1 cellular context compared by ENCODE assay signal in the genomic region with DNA sequence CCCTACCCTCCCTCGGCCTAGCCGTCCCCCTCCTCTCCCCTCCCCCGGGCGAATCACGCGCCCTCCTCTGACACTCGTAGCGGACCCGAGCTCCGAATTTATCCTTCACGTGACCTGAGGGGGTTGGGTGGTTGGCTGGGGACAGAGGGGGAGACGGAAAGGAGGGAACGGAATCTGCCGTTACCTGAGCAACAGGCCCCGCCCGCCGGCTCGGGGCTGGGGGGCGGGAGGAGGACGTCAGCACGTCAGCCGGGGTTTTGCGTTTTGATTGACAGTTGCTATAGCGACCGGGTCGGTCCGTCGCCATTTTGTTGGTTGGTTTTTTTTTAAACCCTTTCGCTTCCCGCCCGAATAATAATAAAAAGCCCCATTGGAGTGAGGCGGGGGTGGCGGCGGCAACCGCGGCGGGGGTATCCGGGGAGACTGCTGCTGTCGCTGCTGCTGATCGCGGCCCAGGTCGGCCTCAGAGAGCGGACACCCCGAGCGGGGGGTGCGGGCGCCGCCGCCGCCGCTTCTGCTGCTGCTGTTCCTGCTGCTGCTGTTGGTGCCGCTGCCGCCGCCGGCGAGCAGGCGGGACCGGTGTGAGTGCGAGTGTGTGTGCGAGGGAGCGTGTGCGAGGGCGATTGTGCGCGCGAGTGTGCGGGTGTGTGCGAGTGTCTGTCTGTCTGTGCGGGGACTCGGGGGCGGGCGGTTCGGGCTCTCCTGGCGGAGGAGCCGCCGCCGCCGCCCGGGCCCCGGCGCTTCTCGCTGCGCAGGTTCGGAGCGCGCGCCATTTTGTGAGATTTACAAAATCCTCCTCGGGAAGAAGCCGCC.
TF ChIP-seq lines count a peak whose summit lies in the region.

A gene (plus strand): TSS at position 286 of the 813 bp plus-strand sequence. CDS start 53,602 bp downstream, outside the sequence.

TF ChIP-seq in K562, 482 proteins besides CTCF, POLR2A, EP300 and RAD21 (continued from another document and continues in another):
- no peak for TF ChIP-seq ZNF57 (CRISPR knock-in tag; IDR thresholded peaks at IDR 0.05)
- TF ChIP-seq TOE1 (IDR thresholded peaks at IDR 0.05; ENCODE audit: borderline replicate concordance), result peak; percentile 97
- TF ChIP-seq TOE1 (CRISPR knock-in tag; IDR thresholded peaks at IDR 0.05; ENCODE audit: borderline replicate concordance, low read depth), result peak; percentile 88; the same call in 1 of the 2 replicates
- TF ChIP-seq ZC3H11A (IDR thresholded peaks at IDR 0.05; ENCODE audit: low read depth, low read length), result no peak
- TF ChIP-seq RHOXF2B (CRISPR knock-in tag; conservative IDR thresholded peaks at IDR 0.05), result no peak
- TF ChIP-seq, protein P1, sequence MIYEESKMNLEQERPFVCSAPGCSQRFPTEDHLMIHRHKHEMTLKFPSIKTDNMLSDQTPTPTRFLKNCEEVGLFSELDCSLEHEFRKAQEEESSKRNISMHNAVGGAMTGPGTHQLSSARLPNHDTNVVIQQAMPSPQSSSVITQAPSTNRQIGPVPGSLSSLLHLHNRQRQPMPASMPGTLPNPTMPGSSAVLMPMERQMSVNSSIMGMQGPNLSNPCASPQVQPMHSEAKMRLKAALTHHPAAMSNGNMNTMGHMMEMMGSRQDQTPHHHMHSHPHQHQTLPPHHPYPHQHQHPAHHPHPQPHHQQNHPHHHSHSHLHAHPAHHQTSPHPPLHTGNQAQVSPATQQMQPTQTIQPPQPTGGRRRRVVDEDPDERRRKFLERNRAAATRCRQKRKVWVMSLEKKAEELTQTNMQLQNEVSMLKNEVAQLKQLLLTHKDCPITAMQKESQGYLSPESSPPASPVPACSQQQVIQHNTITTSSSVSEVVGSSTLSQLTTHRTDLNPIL (CRISPR knock-in tag; IDR thresholded peaks at IDR 0.05), result no peak
- no peak for TF ChIP-seq PTBP1 (IDR thresholded peaks at IDR 0.05; ENCODE audit: low read depth, low read length)
- TF ChIP-seq, protein P2, sequence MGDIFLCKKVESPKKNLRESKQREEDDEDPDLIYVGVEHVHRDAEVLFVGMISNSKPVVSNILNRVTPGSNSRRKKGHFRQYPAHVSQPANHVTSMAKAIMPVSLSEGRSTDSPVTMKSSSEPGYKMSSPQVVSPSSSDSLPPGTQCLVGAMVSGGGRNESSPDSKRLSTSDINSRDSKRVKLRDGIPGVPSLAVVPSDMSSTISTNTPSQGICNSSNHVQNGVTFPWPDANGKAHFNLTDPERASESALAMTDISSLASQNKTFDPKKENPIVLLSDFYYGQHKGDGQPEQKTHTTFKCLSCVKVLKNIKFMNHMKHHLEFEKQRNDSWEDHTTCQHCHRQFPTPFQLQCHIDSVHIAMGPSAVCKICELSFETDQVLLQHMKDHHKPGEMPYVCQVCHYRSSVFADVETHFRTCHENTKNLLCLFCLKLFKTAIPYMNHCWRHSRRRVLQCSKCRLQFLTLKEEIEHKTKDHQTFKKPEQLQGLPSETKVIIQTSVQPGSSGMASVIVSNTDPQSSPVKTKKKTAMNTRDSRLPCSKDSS (IDR thresholded peaks at IDR 0.05; ENCODE audit: low read depth, partially characterized antibody), result no peak
- TF ChIP-seq, protein P3, sequence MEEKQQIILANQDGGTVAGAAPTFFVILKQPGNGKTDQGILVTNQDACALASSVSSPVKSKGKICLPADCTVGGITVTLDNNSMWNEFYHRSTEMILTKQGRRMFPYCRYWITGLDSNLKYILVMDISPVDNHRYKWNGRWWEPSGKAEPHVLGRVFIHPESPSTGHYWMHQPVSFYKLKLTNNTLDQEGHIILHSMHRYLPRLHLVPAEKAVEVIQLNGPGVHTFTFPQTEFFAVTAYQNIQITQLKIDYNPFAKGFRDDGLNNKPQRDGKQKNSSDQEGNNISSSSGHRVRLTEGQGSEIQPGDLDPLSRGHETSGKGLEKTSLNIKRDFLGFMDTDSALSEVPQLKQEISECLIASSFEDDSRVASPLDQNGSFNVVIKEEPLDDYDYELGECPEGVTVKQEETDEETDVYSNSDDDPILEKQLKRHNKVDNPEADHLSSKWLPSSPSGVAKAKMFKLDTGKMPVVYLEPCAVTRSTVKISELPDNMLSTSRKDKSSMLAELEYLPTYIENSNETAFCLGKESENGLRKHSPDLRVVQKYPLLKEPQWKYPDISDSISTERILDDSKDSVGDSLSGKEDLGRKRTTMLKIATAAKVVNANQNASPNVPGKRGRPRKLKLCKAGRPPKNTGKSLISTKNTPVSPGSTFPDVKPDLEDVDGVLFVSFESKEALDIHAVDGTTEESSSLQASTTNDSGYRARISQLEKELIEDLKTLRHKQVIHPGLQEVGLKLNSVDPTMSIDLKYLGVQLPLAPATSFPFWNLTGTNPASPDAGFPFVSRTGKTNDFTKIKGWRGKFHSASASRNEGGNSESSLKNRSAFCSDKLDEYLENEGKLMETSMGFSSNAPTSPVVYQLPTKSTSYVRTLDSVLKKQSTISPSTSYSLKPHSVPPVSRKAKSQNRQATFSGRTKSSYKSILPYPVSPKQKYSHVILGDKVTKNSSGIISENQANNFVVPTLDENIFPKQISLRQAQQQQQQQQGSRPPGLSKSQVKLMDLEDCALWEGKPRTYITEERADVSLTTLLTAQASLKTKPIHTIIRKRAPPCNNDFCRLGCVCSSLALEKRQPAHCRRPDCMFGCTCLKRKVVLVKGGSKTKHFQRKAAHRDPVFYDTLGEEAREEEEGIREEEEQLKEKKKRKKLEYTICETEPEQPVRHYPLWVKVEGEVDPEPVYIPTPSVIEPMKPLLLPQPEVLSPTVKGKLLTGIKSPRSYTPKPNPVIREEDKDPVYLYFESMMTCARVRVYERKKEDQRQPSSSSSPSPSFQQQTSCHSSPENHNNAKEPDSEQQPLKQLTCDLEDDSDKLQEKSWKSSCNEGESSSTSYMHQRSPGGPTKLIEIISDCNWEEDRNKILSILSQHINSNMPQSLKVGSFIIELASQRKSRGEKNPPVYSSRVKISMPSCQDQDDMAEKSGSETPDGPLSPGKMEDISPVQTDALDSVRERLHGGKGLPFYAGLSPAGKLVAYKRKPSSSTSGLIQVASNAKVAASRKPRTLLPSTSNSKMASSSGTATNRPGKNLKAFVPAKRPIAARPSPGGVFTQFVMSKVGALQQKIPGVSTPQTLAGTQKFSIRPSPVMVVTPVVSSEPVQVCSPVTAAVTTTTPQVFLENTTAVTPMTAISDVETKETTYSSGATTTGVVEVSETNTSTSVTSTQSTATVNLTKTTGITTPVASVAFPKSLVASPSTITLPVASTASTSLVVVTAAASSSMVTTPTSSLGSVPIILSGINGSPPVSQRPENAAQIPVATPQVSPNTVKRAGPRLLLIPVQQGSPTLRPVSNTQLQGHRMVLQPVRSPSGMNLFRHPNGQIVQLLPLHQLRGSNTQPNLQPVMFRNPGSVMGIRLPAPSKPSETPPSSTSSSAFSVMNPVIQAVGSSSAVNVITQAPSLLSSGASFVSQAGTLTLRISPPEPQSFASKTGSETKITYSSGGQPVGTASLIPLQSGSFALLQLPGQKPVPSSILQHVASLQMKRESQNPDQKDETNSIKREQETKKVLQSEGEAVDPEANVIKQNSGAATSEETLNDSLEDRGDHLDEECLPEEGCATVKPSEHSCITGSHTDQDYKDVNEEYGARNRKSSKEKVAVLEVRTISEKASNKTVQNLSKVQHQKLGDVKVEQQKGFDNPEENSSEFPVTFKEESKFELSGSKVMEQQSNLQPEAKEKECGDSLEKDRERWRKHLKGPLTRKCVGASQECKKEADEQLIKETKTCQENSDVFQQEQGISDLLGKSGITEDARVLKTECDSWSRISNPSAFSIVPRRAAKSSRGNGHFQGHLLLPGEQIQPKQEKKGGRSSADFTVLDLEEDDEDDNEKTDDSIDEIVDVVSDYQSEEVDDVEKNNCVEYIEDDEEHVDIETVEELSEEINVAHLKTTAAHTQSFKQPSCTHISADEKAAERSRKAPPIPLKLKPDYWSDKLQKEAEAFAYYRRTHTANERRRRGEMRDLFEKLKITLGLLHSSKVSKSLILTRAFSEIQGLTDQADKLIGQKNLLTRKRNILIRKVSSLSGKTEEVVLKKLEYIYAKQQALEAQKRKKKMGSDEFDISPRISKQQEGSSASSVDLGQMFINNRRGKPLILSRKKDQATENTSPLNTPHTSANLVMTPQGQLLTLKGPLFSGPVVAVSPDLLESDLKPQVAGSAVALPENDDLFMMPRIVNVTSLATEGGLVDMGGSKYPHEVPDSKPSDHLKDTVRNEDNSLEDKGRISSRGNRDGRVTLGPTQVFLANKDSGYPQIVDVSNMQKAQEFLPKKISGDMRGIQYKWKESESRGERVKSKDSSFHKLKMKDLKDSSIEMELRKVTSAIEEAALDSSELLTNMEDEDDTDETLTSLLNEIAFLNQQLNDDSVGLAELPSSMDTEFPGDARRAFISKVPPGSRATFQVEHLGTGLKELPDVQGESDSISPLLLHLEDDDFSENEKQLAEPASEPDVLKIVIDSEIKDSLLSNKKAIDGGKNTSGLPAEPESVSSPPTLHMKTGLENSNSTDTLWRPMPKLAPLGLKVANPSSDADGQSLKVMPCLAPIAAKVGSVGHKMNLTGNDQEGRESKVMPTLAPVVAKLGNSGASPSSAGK (IDR thresholded peaks at IDR 0.05), result no peak
- TF ChIP-seq PURB (CRISPR knock-in tag; IDR thresholded peaks at IDR 0.05; ENCODE audit: low read depth), result no peak
- TF ChIP-seq, protein P4, sequence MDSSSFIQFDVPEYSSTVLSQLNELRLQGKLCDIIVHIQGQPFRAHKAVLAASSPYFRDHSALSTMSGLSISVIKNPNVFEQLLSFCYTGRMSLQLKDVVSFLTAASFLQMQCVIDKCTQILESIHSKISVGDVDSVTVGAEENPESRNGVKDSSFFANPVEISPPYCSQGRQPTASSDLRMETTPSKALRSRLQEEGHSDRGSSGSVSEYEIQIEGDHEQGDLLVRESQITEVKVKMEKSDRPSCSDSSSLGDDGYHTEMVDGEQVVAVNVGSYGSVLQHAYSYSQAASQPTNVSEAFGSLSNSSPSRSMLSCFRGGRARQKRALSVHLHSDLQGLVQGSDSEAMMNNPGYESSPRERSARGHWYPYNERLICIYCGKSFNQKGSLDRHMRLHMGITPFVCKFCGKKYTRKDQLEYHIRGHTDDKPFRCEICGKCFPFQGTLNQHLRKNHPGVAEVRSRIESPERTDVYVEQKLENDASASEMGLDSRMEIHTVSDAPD (CRISPR knock-in tag; IDR thresholded peaks at IDR 0.05), result no peak
- no peak for TF ChIP-seq ZNF232 (CRISPR knock-in tag; IDR thresholded peaks at IDR 0.05)
- TF ChIP-seq POLR3G (IDR thresholded peaks at IDR 0.05; ENCODE audit: extremely low read depth, insufficient read length, insufficient replicate concordance), result no peak
- TF ChIP-seq GTF2A2 (tag; IDR thresholded peaks at IDR 0.05), result no peak; the same call in 1 of the 2 replicates
- TF ChIP-seq, protein P5, sequence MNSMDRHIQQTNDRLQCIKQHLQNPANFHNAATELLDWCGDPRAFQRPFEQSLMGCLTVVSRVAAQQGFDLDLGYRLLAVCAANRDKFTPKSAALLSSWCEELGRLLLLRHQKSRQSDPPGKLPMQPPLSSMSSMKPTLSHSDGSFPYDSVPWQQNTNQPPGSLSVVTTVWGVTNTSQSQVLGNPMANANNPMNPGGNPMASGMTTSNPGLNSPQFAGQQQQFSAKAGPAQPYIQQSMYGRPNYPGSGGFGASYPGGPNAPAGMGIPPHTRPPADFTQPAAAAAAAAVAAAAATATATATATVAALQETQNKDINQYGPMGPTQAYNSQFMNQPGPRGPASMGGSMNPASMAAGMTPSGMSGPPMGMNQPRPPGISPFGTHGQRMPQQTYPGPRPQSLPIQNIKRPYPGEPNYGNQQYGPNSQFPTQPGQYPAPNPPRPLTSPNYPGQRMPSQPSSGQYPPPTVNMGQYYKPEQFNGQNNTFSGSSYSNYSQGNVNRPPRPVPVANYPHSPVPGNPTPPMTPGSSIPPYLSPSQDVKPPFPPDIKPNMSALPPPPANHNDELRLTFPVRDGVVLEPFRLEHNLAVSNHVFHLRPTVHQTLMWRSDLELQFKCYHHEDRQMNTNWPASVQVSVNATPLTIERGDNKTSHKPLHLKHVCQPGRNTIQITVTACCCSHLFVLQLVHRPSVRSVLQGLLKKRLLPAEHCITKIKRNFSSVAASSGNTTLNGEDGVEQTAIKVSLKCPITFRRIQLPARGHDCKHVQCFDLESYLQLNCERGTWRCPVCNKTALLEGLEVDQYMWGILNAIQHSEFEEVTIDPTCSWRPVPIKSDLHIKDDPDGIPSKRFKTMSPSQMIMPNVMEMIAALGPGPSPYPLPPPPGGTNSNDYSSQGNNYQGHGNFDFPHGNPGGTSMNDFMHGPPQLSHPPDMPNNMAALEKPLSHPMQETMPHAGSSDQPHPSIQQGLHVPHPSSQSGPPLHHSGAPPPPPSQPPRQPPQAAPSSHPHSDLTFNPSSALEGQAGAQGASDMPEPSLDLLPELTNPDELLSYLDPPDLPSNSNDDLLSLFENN (IDR thresholded peaks at IDR 0.05; ENCODE audit: low read depth in 2 of 2, low read length in 2 of 2), result no peak
- TF ChIP-seq ZNF263 (CRISPR knock-in tag; IDR thresholded peaks at IDR 0.05; ENCODE audit: borderline replicate concordance), result no peak
- no peak for TF ChIP-seq C11orf30 (IDR thresholded peaks at IDR 0.05; ENCODE audit: low read depth)
- TF ChIP-seq SIX5 (IDR thresholded peaks at IDR 0.05; ENCODE audit: borderline replicate concordance in 1 of 2, insufficient read depth in 1 of 2, low read depth in 1 of 2, low read length in 2 of 2), result no peak
- no peak for TF ChIP-seq NFE2L1 (tag; IDR thresholded peaks at IDR 0.05; ENCODE audit: borderline replicate concordance, low read depth)
- peak; percentile 82 for TF ChIP-seq TAF1 (IDR thresholded peaks at IDR 0.05; ENCODE audit: control insufficient read depth, extremely low read depth, insufficient read depth, low read length, severe bottlenecking)
- TF ChIP-seq, protein P6, sequence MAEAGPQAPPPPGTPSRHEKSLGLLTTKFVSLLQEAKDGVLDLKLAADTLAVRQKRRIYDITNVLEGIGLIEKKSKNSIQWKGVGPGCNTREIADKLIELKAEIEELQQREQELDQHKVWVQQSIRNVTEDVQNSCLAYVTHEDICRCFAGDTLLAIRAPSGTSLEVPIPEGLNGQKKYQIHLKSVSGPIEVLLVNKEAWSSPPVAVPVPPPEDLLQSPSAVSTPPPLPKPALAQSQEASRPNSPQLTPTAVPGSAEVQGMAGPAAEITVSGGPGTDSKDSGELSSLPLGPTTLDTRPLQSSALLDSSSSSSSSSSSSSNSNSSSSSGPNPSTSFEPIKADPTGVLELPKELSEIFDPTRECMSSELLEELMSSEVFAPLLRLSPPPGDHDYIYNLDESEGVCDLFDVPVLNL (CRISPR knock-in tag; IDR thresholded peaks at IDR 0.05; ENCODE audit: low read depth), result peak; percentile 51
- TF ChIP-seq RBBP5 (IDR thresholded peaks at IDR 0.05; ENCODE audit: borderline replicate concordance, insufficient read depth, low read length, poor library complexity, severe bottlenecking), result peak; percentile 50
- TF ChIP-seq, protein P7, sequence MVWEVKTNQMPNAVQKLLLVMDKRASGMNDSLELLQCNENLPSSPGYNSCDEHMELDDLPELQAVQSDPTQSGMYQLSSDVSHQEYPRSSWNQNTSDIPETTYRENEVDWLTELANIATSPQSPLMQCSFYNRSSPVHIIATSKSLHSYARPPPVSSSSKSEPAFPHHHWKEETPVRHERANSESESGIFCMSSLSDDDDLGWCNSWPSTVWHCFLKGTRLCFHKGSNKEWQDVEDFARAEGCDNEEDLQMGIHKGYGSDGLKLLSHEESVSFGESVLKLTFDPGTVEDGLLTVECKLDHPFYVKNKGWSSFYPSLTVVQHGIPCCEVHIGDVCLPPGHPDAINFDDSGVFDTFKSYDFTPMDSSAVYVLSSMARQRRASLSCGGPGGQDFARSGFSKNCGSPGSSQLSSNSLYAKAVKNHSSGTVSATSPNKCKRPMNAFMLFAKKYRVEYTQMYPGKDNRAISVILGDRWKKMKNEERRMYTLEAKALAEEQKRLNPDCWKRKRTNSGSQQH (CRISPR knock-in tag; IDR thresholded peaks at IDR 0.05), result 0 out of 2 replicates have a peak, but pooled peaks have one; percentile 8
- TF ChIP-seq, protein P8, sequence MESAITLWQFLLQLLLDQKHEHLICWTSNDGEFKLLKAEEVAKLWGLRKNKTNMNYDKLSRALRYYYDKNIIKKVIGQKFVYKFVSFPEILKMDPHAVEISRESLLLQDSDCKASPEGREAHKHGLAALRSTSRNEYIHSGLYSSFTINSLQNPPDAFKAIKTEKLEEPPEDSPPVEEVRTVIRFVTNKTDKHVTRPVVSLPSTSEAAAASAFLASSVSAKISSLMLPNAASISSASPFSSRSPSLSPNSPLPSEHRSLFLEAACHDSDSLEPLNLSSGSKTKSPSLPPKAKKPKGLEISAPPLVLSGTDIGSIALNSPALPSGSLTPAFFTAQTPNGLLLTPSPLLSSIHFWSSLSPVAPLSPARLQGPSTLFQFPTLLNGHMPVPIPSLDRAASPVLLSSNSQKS (CRISPR knock-in tag; IDR thresholded peaks at IDR 0.05), result no peak
